In the genomic region with DNA sequence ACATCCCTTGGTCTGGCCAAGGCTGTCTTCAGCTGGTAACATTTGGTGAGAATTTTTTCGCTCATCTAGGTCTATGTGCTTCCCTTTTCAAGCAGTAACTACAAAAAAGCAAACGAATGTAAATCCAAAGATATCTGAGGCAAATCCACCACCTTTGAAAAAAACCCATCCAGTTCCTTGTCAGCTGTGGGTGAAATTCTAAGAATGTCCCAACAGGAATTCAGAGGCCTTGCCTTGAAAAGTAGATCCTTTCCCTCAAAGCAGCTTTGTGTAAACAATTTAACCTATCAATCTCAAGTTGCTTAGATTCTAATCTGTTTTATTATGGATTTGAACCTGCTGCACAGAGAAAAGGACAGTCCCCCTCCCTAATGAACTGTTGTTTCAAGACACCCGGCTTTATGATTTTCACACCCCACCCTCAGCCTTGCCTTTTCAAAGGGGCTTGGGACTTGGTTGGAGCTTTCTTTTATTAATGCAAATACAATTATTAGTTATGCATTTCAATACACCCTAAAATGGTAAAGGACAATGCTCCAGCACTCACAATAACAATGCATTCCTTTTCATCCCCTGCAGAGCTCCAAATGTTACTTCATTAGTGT, we compare ENCODE assay signal across 2 cellular contexts.
TF ChIP-seq lines count a peak whose summit lies in the region.

No MANE protein-coding gene starts in this region.

TF ChIP-seq in IMR-90, 13 proteins besides CTCF, POLR2A, EP300 and RAD21:
- no peak for TF ChIP-seq MAZ (IDR thresholded peaks at IDR 0.05; ENCODE audit: borderline replicate concordance, low read depth, low read length)
- TF ChIP-seq RCOR1 (IDR thresholded peaks at IDR 0.05; ENCODE audit: insufficient replicate concordance, low read length), result no peak
- no peak for TF ChIP-seq SMC3 (IDR thresholded peaks at IDR 0.05; ENCODE audit: low read depth, low read length)
- TF ChIP-seq CHD1 (IDR thresholded peaks at IDR 0.05; ENCODE audit: low read depth, low read length), result no peak

TF ChIP-seq in H1, 55 proteins besides CTCF, POLR2A, EP300 and RAD21:
- TF ChIP-seq NANOG (IDR thresholded peaks at IDR 0.05; ENCODE audit: insufficient read depth, low read depth, low read length, poor library complexity, severe bottlenecking) (peak; percentile 18), JUND (IDR thresholded peaks at IDR 0.05; ENCODE audit: low read length) (no peak), SP2 (IDR thresholded peaks at IDR 0.05; ENCODE audit: low read length) (no peak), RNF2 (IDR thresholded peaks at IDR 0.05; ENCODE audit: borderline replicate concordance, low read depth, low read length, missing control alignments, poor library complexity, severe bottlenecking) (no peak), JUN (IDR thresholded peaks at IDR 0.05; ENCODE audit: low read depth, low read length) (no peak), CEBPB (IDR thresholded peaks at IDR 0.05; ENCODE audit: low read depth, low read length) (no peak), HDAC2 (IDR thresholded peaks at IDR 0.05; ENCODE audit: borderline replicate concordance in 1 of 2, low read depth in 2 of 2, low read length in 2 of 2) (no peak)
- TF ChIP-seq, protein P1, sequence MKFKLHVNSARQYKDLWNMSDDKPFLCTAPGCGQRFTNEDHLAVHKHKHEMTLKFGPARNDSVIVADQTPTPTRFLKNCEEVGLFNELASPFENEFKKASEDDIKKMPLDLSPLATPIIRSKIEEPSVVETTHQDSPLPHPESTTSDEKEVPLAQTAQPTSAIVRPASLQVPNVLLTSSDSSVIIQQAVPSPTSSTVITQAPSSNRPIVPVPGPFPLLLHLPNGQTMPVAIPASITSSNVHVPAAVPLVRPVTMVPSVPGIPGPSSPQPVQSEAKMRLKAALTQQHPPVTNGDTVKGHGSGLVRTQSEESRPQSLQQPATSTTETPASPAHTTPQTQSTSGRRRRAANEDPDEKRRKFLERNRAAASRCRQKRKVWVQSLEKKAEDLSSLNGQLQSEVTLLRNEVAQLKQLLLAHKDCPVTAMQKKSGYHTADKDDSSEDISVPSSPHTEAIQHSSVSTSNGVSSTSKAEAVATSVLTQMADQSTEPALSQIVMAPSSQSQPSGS (IDR thresholded peaks at IDR 0.05; ENCODE audit: low read length), result no peak
- TF ChIP-seq, protein P2, sequence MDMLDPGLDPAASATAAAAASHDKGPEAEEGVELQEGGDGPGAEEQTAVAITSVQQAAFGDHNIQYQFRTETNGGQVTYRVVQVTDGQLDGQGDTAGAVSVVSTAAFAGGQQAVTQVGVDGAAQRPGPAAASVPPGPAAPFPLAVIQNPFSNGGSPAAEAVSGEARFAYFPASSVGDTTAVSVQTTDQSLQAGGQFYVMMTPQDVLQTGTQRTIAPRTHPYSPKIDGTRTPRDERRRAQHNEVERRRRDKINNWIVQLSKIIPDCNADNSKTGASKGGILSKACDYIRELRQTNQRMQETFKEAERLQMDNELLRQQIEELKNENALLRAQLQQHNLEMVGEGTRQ (IDR thresholded peaks at IDR 0.05; ENCODE audit: low read length), result no peak
TF ChIP-seq in H1: peak in this region for 1.
